Comparison of ENCODE assay signal across 7 cellular contexts in the genomic region with DNA sequence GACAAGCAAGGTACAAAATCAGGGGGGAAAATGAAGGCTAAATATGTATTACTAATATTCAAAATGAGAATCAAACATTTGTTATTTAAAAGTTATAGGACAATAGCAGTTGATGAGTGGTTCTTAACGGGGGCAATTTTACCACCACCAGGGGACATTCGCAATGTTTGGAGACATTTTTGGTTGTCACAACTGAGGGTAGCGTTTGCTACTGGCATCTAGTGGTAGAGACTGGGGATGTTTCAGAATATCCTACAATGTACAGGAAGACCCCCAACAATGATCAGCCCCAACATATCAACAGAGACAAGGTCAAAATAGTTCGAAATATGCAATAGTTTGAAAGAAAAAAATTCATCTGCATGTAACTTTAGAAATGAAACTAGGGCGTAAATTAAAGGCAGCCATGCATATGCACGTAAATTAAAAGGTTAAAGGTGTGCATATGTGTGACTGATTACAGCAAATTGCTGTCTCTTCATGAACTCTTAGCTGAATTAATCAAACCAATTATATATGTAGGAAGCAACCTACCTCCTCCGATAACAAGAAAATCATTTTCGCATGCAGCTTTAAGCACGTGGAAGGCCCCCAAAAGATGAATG.
A peak's percentile ranks its signal among the peaks of the same experiment; 100 is the strongest.
DNase-seq lines count a peak whose midpoint lies in the region; ATAC-seq, FAIRE-seq and TF ChIP-seq lines count a peak whose summit lies in the region.

No MANE protein-coding gene starts in this region.

- H3K36me3 ChIP-seq in DND-41 (ENCODE audit: insufficient read depth, low read length) (no peaks in the 10 kb centered on the region), IMR-90 (ENCODE audit: control insufficient read depth, insufficient read depth, low read length) (no peaks in the 10 kb centered on the region), kidney (ENCODE audit: control insufficient read depth in 1 of 2, insufficient read depth in 2 of 2, low read length in 2 of 2) (no peaks in the 10 kb centered on the region)

- H4K5ac ChIP-seq in IMR-90 (ENCODE audit: low read depth, low read length) = no peak overlapping the region

- no peaks in the 10 kb centered on the region for H3K9me1 ChIP-seq in IMR-90 (ENCODE audit: insufficient read depth, low read length)

- no peak for TF ChIP-seq POLR2A in IMR-90 (IDR thresholded peaks at IDR 0.05; ENCODE audit: low read depth, low read length)

- intact Hi-C loops in IMR-90 (cut with micrococcal nuclease) = loop anchor here (1.0 to 10.0 kb wide), 3 partner anchors 132 to 289 kb away; no protein-coding TSS in a partner anchor
- intact Hi-C loops in kidney (cut with DNase I) = no loop called here
- intact Hi-C loops in sciatic nerve (cut with DNase I) = loop anchor here (5.0 kb wide), 1 partner anchor 289 kb away; no protein-coding TSS in a partner anchor

- H3K4me2 ChIP-seq in DND-41 (ENCODE audit: insufficient read depth, low read length) (no peak overlapping the region), IMR-90 (ENCODE audit: low read depth, low read length) (no peak overlapping the region)

- TF ChIP-seq CTCF in DND-41 (IDR thresholded peaks at IDR 0.05; ENCODE audit: borderline replicate concordance, extremely low read depth, low read length, poor library complexity, severe bottlenecking) = peak; percentile 66
- peak; percentile 52 for TF ChIP-seq CTCF in IMR-90 (conservative IDR thresholded peaks at IDR 0.05; ENCODE audit: low read depth, low read length)
- TF ChIP-seq CTCF in WI38 (IDR thresholded peaks at IDR 0.05; ENCODE audit: low read depth, low read length) = peak; percentile 51
- peak; percentile 35 for TF ChIP-seq CTCF in kidney (IDR thresholded peaks at IDR 0.05; ENCODE audit: borderline replicate concordance, extremely low read depth, insufficient read depth)

- H2AK5ac ChIP-seq in IMR-90 (ENCODE audit: low read depth, low read length) = no peak overlapping the region

- H2AFZ ChIP-seq in DND-41 (ENCODE audit: low read depth, low read length) = no peak overlapping the region
- H2AFZ ChIP-seq in IMR-90 (replicated peaks; ENCODE audit: low read length, poor library complexity) = no peak overlapping the region

- TF ChIP-seq RAD21 in IMR-90 (IDR thresholded peaks at IDR 0.05; ENCODE audit: low read length) = peak; percentile 57

- no peak overlapping the region for H4K91ac ChIP-seq in IMR-90 (ENCODE audit: insufficient read depth, low read depth, low read length)

- H2BK20ac ChIP-seq in IMR-90 (ENCODE audit: low read depth, low read length) = no peak overlapping the region

- dilution Hi-C loops in IMR-90 (cut with HindIII; ENCODE audit: low sequenced_read_pairs, unreplicated experiment) = no loop called here

- H3K4me1 ChIP-seq in DND-41 (ENCODE audit: insufficient read depth, low read length) = no peaks in the 10 kb centered on the region
- no peaks in the 10 kb centered on the region for H3K4me1 ChIP-seq in IMR-90 (ENCODE audit: control insufficient read depth, insufficient read depth, low read length)
- H3K4me1 ChIP-seq in kidney (ENCODE audit: control insufficient read depth in 1 of 2, insufficient read depth in 1 of 2, low read depth in 1 of 2, low read length in 2 of 2) = no peaks in the 10 kb centered on the region

- no peaks in the 10 kb centered on the region for H3K27me3 ChIP-seq in DND-41 (ENCODE audit: insufficient read depth, low read length, poor library complexity)
- H3K27me3 ChIP-seq in IMR-90 (ENCODE audit: control insufficient read depth, insufficient read depth, low read length) = peaks cover 2% of the 10 kb centered on the region

- WGBS in IMR-90 (ENCODE audit: extremely low coverage in 2 of 2, insufficient read length in 1 of 2), 2 experiments = no CpG with 5 or more reads among the region's 9 CpGs

- H3K27ac ChIP-seq in DND-41 (ENCODE audit: low read length) = no peak overlapping the region
- H3K27ac ChIP-seq in IMR-90 (ENCODE audit: insufficient read depth, low read length) = no peak overlapping the region
- no peak overlapping the region for H3K27ac ChIP-seq in kidney (ENCODE audit: low read depth in 2 of 2, low read length in 2 of 2)

- H2BK5ac ChIP-seq in IMR-90 (ENCODE audit: low read depth, low read length, poor library complexity, severe bottlenecking) = no peak overlapping the region

- H4K20me1 ChIP-seq in DND-41 (ENCODE audit: insufficient read depth, low read length) (no peaks in the 10 kb centered on the region), IMR-90 (ENCODE audit: insufficient read depth, low read length) (no peaks in the 10 kb centered on the region)

- no peak overlapping the region for H2BK15ac ChIP-seq in IMR-90 (ENCODE audit: low read depth, low read length)

- H2AK9ac ChIP-seq in IMR-90 (replicated peaks; ENCODE audit: low read depth, low read length, poor library complexity) = no peak overlapping the region

- no peak for FAIRE-seq in kidney (lab: Jason Lieb, UNC)

- H3K18ac ChIP-seq in IMR-90 (ENCODE audit: low read depth, low read length) = no peak overlapping the region

- H3K23ac ChIP-seq in IMR-90 (ENCODE audit: low read depth, low read length) = no peak overlapping the region

- H4K8ac ChIP-seq in IMR-90 (ENCODE audit: low read depth in 2 of 2, low read length in 2 of 2) = no peak overlapping the region

- peak; percentile 30 for DNase-seq in DND-41
- DNase-seq in IMR-90 = peak; percentile 4
- DNase-seq in kidney = no peak
- DNase-seq in sciatic nerve (ENCODE audit: low spot score) = no peak
- no peak for DNase-seq in SW 1271 (lab: John Stamatoyannopoulos, UW)

- H3K9me3 ChIP-seq in DND-41 (ENCODE audit: insufficient read depth, low read length, severe bottlenecking) = no peaks in the 10 kb centered on the region
- no peaks in the 10 kb centered on the region for H3K9me3 ChIP-seq in IMR-90 (ENCODE audit: control insufficient read depth, insufficient read depth, low read length)
- no peaks in the 10 kb centered on the region for H3K9me3 ChIP-seq in kidney (ENCODE audit: control insufficient read depth in 1 of 2, low read length in 2 of 2)

- no peaks in the 10 kb centered on the region for H3K79me1 ChIP-seq in IMR-90 (ENCODE audit: low read depth in 1 of 2, low read length in 2 of 2)

- ATAC-seq in DND-41 (ENCODE audit: insufficient read depth, low read depth) (peak; percentile 76; the same call in 2 of the 3 replicates), GM18870 (IDR thresholded peaks at IDR 0.05; ENCODE audit: unreplicated experiment) (peak; percentile 53), IMR-90 (ENCODE audit: low read depth) (peak; percentile 59), sciatic nerve (no peak)

- H3K9ac ChIP-seq in DND-41 (ENCODE audit: low read depth, low read length) (no peak overlapping the region), IMR-90 (ENCODE audit: low read depth, low read length) (no peak overlapping the region), kidney (ENCODE audit: low read length in 2 of 2) (no peak overlapping the region)

- POLR2A ChIA-PET in IMR-90 (lab: Charles Lee; ENCODE audit: unreplicated experiment) = no interaction called here

- in situ Hi-C loops in IMR-90 (cut with MboI; ENCODE audit: low sequenced_read_pairs) = loop anchor here (5.0 to 10.0 kb wide), 2 partner anchors 289 to 662 kb away; no protein-coding TSS in a partner anchor

- H3K79me2 ChIP-seq in DND-41 (ENCODE audit: insufficient read depth, low read length) = no peaks in the 10 kb centered on the region

- H3K56ac ChIP-seq in IMR-90 (ENCODE audit: extremely low read depth, insufficient read depth, low read length) = no peak overlapping the region

- H3K4me3 ChIP-seq in DND-41 (ENCODE audit: low read depth in 1 of 2, low read length in 2 of 2) = no peak overlapping the region
- H3K4me3 ChIP-seq in IMR-90 (ENCODE audit: insufficient read depth, low read depth, low read length) = no peak overlapping the region
- no peak overlapping the region for H3K4me3 ChIP-seq in WI38 (ENCODE audit: low read depth, low read length)
- H3K4me3 ChIP-seq in kidney (ENCODE audit: low read length in 2 of 2) = no peak overlapping the region

- H3K14ac ChIP-seq in IMR-90 (replicated peaks; ENCODE audit: low read depth, low read length) = no peak overlapping the region

- CTCF ChIA-PET in IMR-90 (lab: Yijun Ruan, JAX) = interaction anchor here (0.6 to 1.4 kb wide), 5 partner anchors 46 to 1402 kb away, joined by 3 to 12 read pairs (median 4); no protein-coding TSS in a partner anchor

- BruUV-seq in IMR-90 (replicated peaks; lab: Mats Ljungman, UMichigan) = no TSS peak

- no peak overlapping the region for H2BK120ac ChIP-seq in IMR-90 (ENCODE audit: low read depth, low read length)

- H3K4ac ChIP-seq in IMR-90 (ENCODE audit: low read depth, low read length) = no peak overlapping the region

TF ChIP-seq in IMR-90, 13 proteins besides CTCF, POLR2A, EP300 and RAD21:
- TF ChIP-seq CEBPB (IDR thresholded peaks at IDR 0.05; ENCODE audit: low read depth, low read length) (no peak), MAFK (IDR thresholded peaks at IDR 0.05; ENCODE audit: low read depth, low read length) (no peak), SMC3 (IDR thresholded peaks at IDR 0.05; ENCODE audit: low read depth, low read length) (peak; percentile 55), CHD1 (IDR thresholded peaks at IDR 0.05; ENCODE audit: low read depth, low read length) (no peak), RFX5 (IDR thresholded peaks at IDR 0.05; ENCODE audit: low read depth, low read length) (no peak), RCOR1 (IDR thresholded peaks at IDR 0.05; ENCODE audit: insufficient replicate concordance, low read length) (no peak), BHLHE40 (IDR thresholded peaks at IDR 0.05; ENCODE audit: low read depth, low read length) (no peak), MXI1 (IDR thresholded peaks at IDR 0.05; ENCODE audit: borderline replicate concordance, low read depth, low read length) (no peak)
- TF ChIP-seq, protein P1, sequence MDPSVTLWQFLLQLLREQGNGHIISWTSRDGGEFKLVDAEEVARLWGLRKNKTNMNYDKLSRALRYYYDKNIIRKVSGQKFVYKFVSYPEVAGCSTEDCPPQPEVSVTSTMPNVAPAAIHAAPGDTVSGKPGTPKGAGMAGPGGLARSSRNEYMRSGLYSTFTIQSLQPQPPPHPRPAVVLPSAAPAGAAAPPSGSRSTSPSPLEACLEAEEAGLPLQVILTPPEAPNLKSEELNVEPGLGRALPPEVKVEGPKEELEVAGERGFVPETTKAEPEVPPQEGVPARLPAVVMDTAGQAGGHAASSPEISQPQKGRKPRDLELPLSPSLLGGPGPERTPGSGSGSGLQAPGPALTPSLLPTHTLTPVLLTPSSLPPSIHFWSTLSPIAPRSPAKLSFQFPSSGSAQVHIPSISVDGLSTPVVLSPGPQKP (IDR thresholded peaks at IDR 0.05; ENCODE audit: borderline replicate concordance, low read depth, low read length) = no peak
TF ChIP-seq in IMR-90: peak in this region for 1.

Comparison
In these comparisons a context has a peak if more than half of its experiments do, and no peak if none do; other contexts are left out.
1. DNase-seq: peak in DND-41 (single experiment) and IMR-90 (single experiment); none in kidney (single experiment), sciatic nerve (single experiment) and SW 1271 (0 of 2).
2. Peak in every context shown above with its lines, with median percentiles within 50 percentile points of each other: CTCF ChIP-seq.